Comparison of ENCODE assay signal across 8 cellular contexts in the genomic region with DNA sequence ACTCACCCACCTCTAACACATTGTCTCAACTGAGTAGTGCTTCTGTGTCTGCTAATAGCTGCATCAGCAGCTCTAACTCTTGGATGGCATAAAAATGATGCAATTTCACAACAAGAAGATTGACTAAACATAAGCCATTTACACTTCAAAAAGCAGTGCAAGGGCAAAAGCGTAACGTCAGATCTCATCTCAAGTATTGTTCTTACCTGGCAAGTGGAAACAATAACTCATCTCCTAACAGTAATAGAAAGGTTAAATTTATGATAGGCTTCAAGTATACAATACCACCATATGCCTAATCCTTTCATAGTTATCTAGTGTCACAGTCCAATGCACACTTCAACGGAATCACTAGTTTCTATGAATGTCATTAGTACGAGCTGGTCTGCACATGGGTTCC. TPM values are rescaled to one million over a fixed set of nuclear protein-coding genes. Genes with fewer than 3 reads are reported as not detected.
A peak's percentile ranks its signal among the peaks of the same experiment; 100 is the strongest.
DNase-seq lines count a peak whose midpoint lies in the region; ATAC-seq lines count a peak whose summit lies in the region.

No MANE protein-coding gene starts in this region.

- peak overlapping the region; percentile 95 for H3K27ac Mint-ChIP-seq in activated T-helper 1 cell treated with anti-CD3 and anti-CD28 coated beads, Interleukin-12 subunit alpha, Interleukin-12 subunit beta, Interleukin-2, Interleukin-4 antibody, amounts not matched to agents 30 ng/mL and 10 ng/mL and 1 ng/mL, durations not matched to agents 14 hours and 24 hours and 36 hours

- intact Hi-C loops in activated T-helper 1 cell treated with anti-CD3 and anti-CD28 coated beads, Interleukin-12 subunit alpha, Interleukin-12 subunit beta, Interleukin-2, Interleukin-4 antibody, amounts not matched to agents 30 ng/mL and 10 ng/mL and 1 ng/mL, durations not matched to agents 14 hours and 24 hours and 36 hours (cut with micrococcal nuclease): loop anchor here (1.0 to 5.0 kb wide), 3 partner anchors 9 to 919 kb away; partner anchors contain the start of gene TCAF1

- peak overlapping the region; percentile 66 for H3K4me3 Mint-ChIP-seq in activated T-helper 1 cell treated with anti-CD3 and anti-CD28 coated beads, Interleukin-12 subunit alpha, Interleukin-12 subunit beta, Interleukin-2, Interleukin-4 antibody, amounts not matched to agents 30 ng/mL and 10 ng/mL and 1 ng/mL, durations not matched to agents 14 hours and 24 hours and 36 hours

- H3K4me1 Mint-ChIP-seq in activated T-helper 1 cell treated with anti-CD3 and anti-CD28 coated beads, Interleukin-12 subunit alpha, Interleukin-12 subunit beta, Interleukin-2, Interleukin-4 antibody, amounts not matched to agents 30 ng/mL and 10 ng/mL and 1 ng/mL, durations not matched to agents 14 hours and 24 hours and 36 hours (ENCODE audit: low read depth): peaks cover 67% of the 10 kb centered on the region

- peaks cover 19% of the 10 kb centered on the region for H3K36me3 Mint-ChIP-seq in activated T-helper 1 cell treated with anti-CD3 and anti-CD28 coated beads, Interleukin-12 subunit alpha, Interleukin-12 subunit beta, Interleukin-2, Interleukin-4 antibody, amounts not matched to agents 30 ng/mL and 10 ng/mL and 1 ng/mL, durations not matched to agents 14 hours and 24 hours and 36 hours (ENCODE audit: low read depth)

- no peak for DNase-seq in activated T-helper 1 cell treated with anti-CD3 and anti-CD28 coated beads, Interleukin-12 subunit alpha, Interleukin-12 subunit beta, Interleukin-2, Interleukin-4 antibody, amounts not matched to agents 30 ng/mL and 10 ng/mL and 1 ng/mL, durations not matched to agents 14 hours and 24 hours and 36 hours (ENCODE audit: low spot score)
- DNase-seq in foreskin melanocyte (no peak), substantia nigra (lab: John Stamatoyannopoulos, UW) (no peak), nucleus accumbens (lab: John Stamatoyannopoulos, UW) (no peak)

- no peak overlapping the region for H3K27ac ChIP-seq in substantia nigra (ENCODE audit: low read depth, low read length, poor library complexity, severe bottlenecking)

- no peaks in the 10 kb centered on the region for H3K9me3 Mint-ChIP-seq in activated T-helper 1 cell treated with anti-CD3 and anti-CD28 coated beads, Interleukin-12 subunit alpha, Interleukin-12 subunit beta, Interleukin-2, Interleukin-4 antibody, amounts not matched to agents 30 ng/mL and 10 ng/mL and 1 ng/mL, durations not matched to agents 14 hours and 24 hours and 36 hours

- ATAC-seq in GM18508 (IDR thresholded peaks at IDR 0.05; ENCODE audit: insufficient read depth, unreplicated experiment) (peak; percentile 50), GM21381 (IDR thresholded peaks at IDR 0.05; ENCODE audit: unreplicated experiment) (peak; percentile 46), HG03378 (IDR thresholded peaks at IDR 0.05; ENCODE audit: unreplicated experiment) (peak; percentile 66), esophagus mucosa (no peak)

- no peaks in the 10 kb centered on the region for H3K27me3 Mint-ChIP-seq in activated T-helper 1 cell treated with anti-CD3 and anti-CD28 coated beads, Interleukin-12 subunit alpha, Interleukin-12 subunit beta, Interleukin-2, Interleukin-4 antibody, amounts not matched to agents 30 ng/mL and 10 ng/mL and 1 ng/mL, durations not matched to agents 14 hours and 24 hours and 36 hours (ENCODE audit: insufficient read depth)

RNA-seq across cellular contexts. Expression of gene TPK1, which starts 14.8 kb away (rescaled TPM):
- total RNA-seq in activated T-helper 1 cell treated with anti-CD3 and anti-CD28 coated beads, Interleukin-12 subunit alpha, Interleukin-12 subunit beta, Interleukin-2, Interleukin-4 antibody, amounts not matched to agents 30 ng/mL and 10 ng/mL and 1 ng/mL, durations not matched to agents 14 hours and 24 hours and 36 hours: 11.5 TPM in 2 replicates
- total RNA-seq in esophagus mucosa: 2.0 TPM
